Comparison of ENCODE assay signal across 8 cellular contexts in the genomic region with DNA sequence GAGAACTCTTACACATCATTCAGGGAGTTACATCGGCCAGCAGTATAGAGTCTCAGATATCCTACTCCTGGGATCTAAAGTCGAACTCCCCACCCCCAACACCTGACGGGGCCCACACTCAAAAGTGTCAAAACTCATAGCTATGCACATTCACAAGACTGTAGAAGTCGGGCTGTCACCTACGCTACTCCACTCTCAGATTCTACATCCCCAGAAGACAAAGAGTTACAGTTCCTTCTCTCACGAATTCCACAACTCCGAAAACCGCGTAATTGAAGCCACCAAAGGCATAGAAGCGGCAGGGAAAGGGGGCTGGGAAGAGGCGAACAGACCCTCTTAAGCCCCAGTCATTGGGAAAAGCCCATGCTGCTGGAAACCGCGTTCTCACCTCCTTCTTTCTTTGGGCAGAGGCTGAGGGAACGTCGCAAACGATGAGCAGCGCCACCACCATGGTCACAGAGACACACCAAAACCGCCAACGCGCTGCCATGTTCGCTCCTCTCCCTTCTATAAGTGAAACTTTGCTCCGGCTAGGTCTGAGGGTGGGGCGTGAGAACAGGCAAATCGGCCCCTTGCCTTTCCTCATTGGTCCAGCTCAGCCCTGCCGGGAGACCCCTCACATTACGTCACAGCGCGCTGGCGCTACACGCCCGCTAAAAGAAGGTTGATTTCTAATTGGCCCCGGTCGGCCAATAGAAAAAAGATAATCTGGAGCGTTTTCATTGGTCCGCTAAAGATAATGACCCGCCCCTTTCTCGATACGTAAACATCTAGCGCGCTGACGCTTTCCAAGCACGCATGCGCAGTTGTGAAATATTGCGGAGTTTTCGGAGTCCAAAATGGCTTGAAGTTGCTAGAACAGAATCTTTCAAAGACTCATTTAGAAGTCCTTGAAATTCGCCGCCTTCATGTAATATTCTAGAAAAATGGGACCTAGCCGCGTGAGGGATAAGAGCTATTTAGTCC. TPM values are rescaled to one million over a fixed set of nuclear protein-coding genes. Genes with fewer than 3 reads are reported as not detected.
DNase-seq lines count a peak whose midpoint lies in the region; ATAC-seq and TF ChIP-seq lines count a peak whose summit lies in the region.

A gene (minus strand): TSS at position 515 of the 966 bp plus-strand sequence. CDS start 25 bp downstream, at position 490.

- WGBS in esophagus, 2 donors = 0 to 34% methylated on average over 49 of the region's 49 CpGs

- H3K9me3 ChIP-seq in Panc1 (ENCODE audit: control insufficient read depth, insufficient read depth, low read depth, low read length) = no peaks in the 10 kb centered on the region
- no peaks in the 10 kb centered on the region for H3K9me3 ChIP-seq in esophagus (ENCODE audit: control insufficient read depth in 2 of 2, insufficient read depth in 1 of 2, low read depth in 1 of 2, low read length in 1 of 2)
- no peaks in the 10 kb centered on the region for H3K9me3 ChIP-seq in mucosa of stomach (ENCODE audit: control insufficient read depth, low read length)

- BruUV-seq in Panc1 (replicated peaks; lab: Mats Ljungman, UMichigan) = TSS peak; percentile 85

- TF ChIP-seq CTCF in Panc1 (IDR thresholded peaks at IDR 0.05) = no peak

- peaks cover 21% of the 10 kb centered on the region for H3K4me1 Mint-ChIP-seq in activated T-cell treated with anti-CD3 and anti-CD28 coated beads, Interleukin-2, amount 50 U/mL, for 4 hours (ENCODE audit: low read depth)

- H3K4me3 ChIP-seq in Panc1 (ENCODE audit: low read depth in 2 of 2, low read length in 2 of 2) (peak within 1 kb of the TSS; percentile 91 to 95), esophagus (ENCODE audit: low read depth in 1 of 2, low read length in 2 of 2) (peak within 1 kb of the TSS; percentile 64 to 70), mucosa of stomach (ENCODE audit: low read length) (peak within 1 kb of the TSS; percentile 87)

- H3K36me3 ChIP-seq in Panc1 (ENCODE audit: control insufficient read depth, insufficient read depth, low read length) (peaks cover 2% of the 10 kb centered on the region; the same call in 1 of the 2 replicates), esophagus (ENCODE audit: control insufficient read depth in 2 of 2, insufficient read depth in 2 of 2, low read length in 1 of 2) (no peaks in the 10 kb centered on the region), mucosa of stomach (ENCODE audit: control insufficient read depth, insufficient read depth, low read length) (no peaks in the 10 kb centered on the region)

- H3K4me3 Mint-ChIP-seq in activated T-cell treated with anti-CD3 and anti-CD28 coated beads, Interleukin-2, amount 50 U/mL, for 4 hours = peak within 1 kb of the TSS; percentile 98

- intact Hi-C loops in Panc1 (cut with micrococcal nuclease; ENCODE audit: unreplicated experiment) = no loop called here

- H3K27me3 ChIP-seq in Panc1 (ENCODE audit: control insufficient read depth, insufficient read depth, low read length) (no peaks in the 10 kb centered on the region), esophagus (ENCODE audit: control insufficient read depth in 1 of 2, insufficient read depth in 2 of 2, low read length in 2 of 2) (no peaks in the 10 kb centered on the region), mucosa of stomach (ENCODE audit: control insufficient read depth, insufficient read depth, low read length) (no peaks in the 10 kb centered on the region)

- H3K27ac ChIP-seq in Panc1 (ENCODE audit: low read length) (peak within 1 kb of the TSS; percentile 93), esophagus (ENCODE audit: low read depth in 2 of 2, low read length in 1 of 2) (peak within 1 kb of the TSS; percentile 94)

- H3K36me3 Mint-ChIP-seq in activated T-cell treated with anti-CD3 and anti-CD28 coated beads, Interleukin-2, amount 50 U/mL, for 4 hours (ENCODE audit: insufficient read depth) = peaks cover 4% of the 10 kb centered on the region

- peak; percentile 91 for ATAC-seq in GM21723 (IDR thresholded peaks at IDR 0.05; ENCODE audit: unreplicated experiment)
- ATAC-seq in Panc1 = peak; percentile 97
- ATAC-seq in activated T-cell treated with anti-CD3 and anti-CD28 coated beads, Interleukin-2, amount 50 U/mL, for 4 hours = peak; percentile 89 to 91

- CTCF ChIA-PET in Panc1 (lab: Charles Lee) = no interaction called here

- POLR2A ChIA-PET in Panc1 (lab: Charles Lee) = interaction anchor here (0.6 kb wide), 1 partner anchor 189 kb away, joined by 4 read pairs; no protein-coding TSS in a partner anchor

- peak within 1 kb of the TSS; percentile 93 for H3K9ac ChIP-seq in mucosa of stomach (ENCODE audit: low read length)

- DNase-seq in DMS53 (lab: John Stamatoyannopoulos, UW) = peak; percentile 98
- DNase-seq in KG1 (lab: John Stamatoyannopoulos, UW) = peak; percentile 86
- DNase-seq in Panc1 (ENCODE audit: low read depth, low spot score) = peak; percentile 90
- DNase-seq in activated T-cell treated with anti-CD3 and anti-CD28 coated beads, Interleukin-2, amount 50 U/mL, for 4 hours = peak; percentile 84
- peak; percentile 64 to 70 for DNase-seq in stimulated activated CD8-positive, alpha-beta memory T cell treated with anti-CD3 and anti-CD28 coated beads, Interleukin-7, amount 100 ng/mL, for 1 hour (ENCODE audit: low read depth in 2 of 2)

- no peaks in the 10 kb centered on the region for H3K9me3 Mint-ChIP-seq in activated T-cell treated with anti-CD3 and anti-CD28 coated beads, Interleukin-2, amount 50 U/mL, for 4 hours

- in situ Hi-C loops in Panc1 (cut with HindIII; ENCODE audit: low pct_unique_long_range_greater_than_20kb, low sequenced_read_pairs) = no loop called here

- H3K27me3 Mint-ChIP-seq in activated T-cell treated with anti-CD3 and anti-CD28 coated beads, Interleukin-2, amount 50 U/mL, for 4 hours (ENCODE audit: low read depth) = no peaks in the 10 kb centered on the region

- no peaks in the 10 kb centered on the region; the same call in 1 of the 2 replicates for H3K4me1 ChIP-seq in Panc1 (ENCODE audit: control insufficient read depth, insufficient read depth, low read length)
- no peaks in the 10 kb centered on the region for H3K4me1 ChIP-seq in esophagus (ENCODE audit: control insufficient read depth in 2 of 2, insufficient read depth in 2 of 2, low read length in 1 of 2)
- H3K4me1 ChIP-seq in mucosa of stomach (ENCODE audit: control insufficient read depth, insufficient read depth, low read length) = no peaks in the 10 kb centered on the region

RNA-seq across cellular contexts. Expression of the gene that starts here (rescaled TPM):
- 60.0 TPM for total RNA-seq in Panc1 (2021; ENCODE audit: unreplicated experiment)
- 34.3 TPM for polyA plus RNA-seq in Panc1 (2012; ENCODE audit: insufficient read length)
- 10 to 100 TPM; 36.4 to 38.9 (median 37.5) TPM for total RNA-seq in activated T-cell treated with anti-CD3 and anti-CD28 coated beads, Interleukin-2, amount 50 U/mL, for 4 hours
- 10 to 100 TPM; 12.8 to 17.7 TPM for polyA plus RNA-seq in esophagus

Comparison
In these comparisons a context has a peak if more than half of its experiments do, and no peak if none do; other contexts are left out.
1. Peak in every context shown above with its lines: DNase-seq, ATAC-seq, H3K4me3 ChIP-seq and H3K27ac ChIP-seq.